ENCODE assay signal across 19 cellular contexts in the genomic region with DNA sequence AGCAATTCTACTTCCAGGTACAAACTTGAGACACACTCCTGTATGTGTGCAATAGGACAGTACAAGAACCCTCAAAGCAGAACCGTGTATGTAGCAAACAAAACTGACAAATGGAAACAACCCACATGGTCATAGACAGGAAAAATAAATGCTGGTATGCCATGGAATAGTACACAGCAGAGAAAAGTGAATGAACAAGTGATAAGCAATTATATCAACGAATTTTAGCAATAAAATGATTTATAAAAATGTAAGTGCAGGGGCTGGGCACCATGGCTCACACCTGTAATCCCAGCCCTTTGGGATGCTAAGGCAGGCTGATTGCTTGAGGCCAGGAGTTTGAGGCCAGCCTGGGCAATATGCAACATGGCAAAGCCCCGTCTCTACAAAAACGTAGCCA. TPM values are rescaled to one million over a fixed set of nuclear protein-coding genes. Genes with fewer than 3 reads are reported as not detected.
A peak's percentile ranks its signal among the peaks of the same experiment; 100 is the strongest.
DNase-seq lines count a peak whose midpoint lies in the region; ATAC-seq and TF ChIP-seq lines count a peak whose summit lies in the region.
"Had no signal": no experiment of that assay in that cellular context is flagged by ENCODE, and none has a peak within 500 bp of the region (broad histone marks: within the 10 kb centered on the region; RNA-seq: fewer than 3 reads in every experiment).

No MANE protein-coding gene starts in this region.

- H3K9me2 ChIP-seq in hepatocyte (replicated peaks; ENCODE audit: insufficient read depth): no peaks in the 10 kb centered on the region

- H3K27ac ChIP-seq in HEK293 (ENCODE audit: extremely low read depth, low read depth, low read length) (no peak overlapping the region), Panc1 (ENCODE audit: low read length) (peak overlapping the region; percentile 99), body of pancreas (peak overlapping the region in 3 of 4 donors; percentile 10 to 61 (median 29)), hepatocyte (no peak overlapping the region)
- H3K27ac ChIP-seq: A549 had no signal

- H3K4me1 Mint-ChIP-seq in activated naive CD4-positive, alpha-beta T cell treated with anti-CD3 and anti-CD28 coated beads, Interleukin-2, amount 50 U/mL, for 24 hours: no peaks in the 10 kb centered on the region
- no peaks in the 10 kb centered on the region for H3K4me1 Mint-ChIP-seq in activated naive CD4-positive, alpha-beta T cell treated with anti-CD3 and anti-CD28 coated beads for 36 hours (ENCODE audit: low read depth)
- H3K4me1 Mint-ChIP-seq: CD4-positive, alpha-beta memory T cell had no signal

- POLR2A ChIA-PET in HEK293 (lab: Yijun Ruan, JAX) (no interaction called here), Panc1 (lab: Charles Lee) (no interaction called here)

- no peaks in the 10 kb centered on the region for H3K36me3 Mint-ChIP-seq in activated naive CD4-positive, alpha-beta T cell treated with anti-CD3 and anti-CD28 coated beads, Interleukin-2, amount 50 U/mL, for 24 hours
- no peaks in the 10 kb centered on the region for H3K36me3 Mint-ChIP-seq in activated naive CD4-positive, alpha-beta T cell treated with anti-CD3 and anti-CD28 coated beads for 36 hours (ENCODE audit: low read depth)
- H3K36me3 Mint-ChIP-seq: CD4-positive, alpha-beta memory T cell had no signal

- ATAC-seq in Panc1 (no peak), body of pancreas (no peak), HG03095 (IDR thresholded peaks at IDR 0.05; ENCODE audit: unreplicated experiment) (no peak)
- ATAC-seq: A549 had no signal

- no peak overlapping the region for H3K4me2 ChIP-seq in hepatocyte
- H3K4me2 ChIP-seq: A549 had no signal

- no peak for DNase-seq in activated naive CD4-positive, alpha-beta T cell treated with anti-CD3 and anti-CD28 coated beads for 36 hours
- DNase-seq in Panc1 (ENCODE audit: low read depth, low spot score): no peak
- DNase-seq in body of pancreas: no peak
- DNase-seq in islet precursor cell: no peak
- DNase-seq in hepatocyte (ENCODE audit: low spot score): no peak
- DNase-seq: 8988T; C1 segment of cervical spinal cord; Calu3; CD4-positive, alpha-beta memory T cell; COR-L47; DMS53; DMS79 treated with DMSO at 0.1 percent for 48 hours; GF-D8; GOT3 had no signal

- no peak overlapping the region for H2AFZ ChIP-seq in hepatocyte

- H3K9me3 Mint-ChIP-seq in activated naive CD4-positive, alpha-beta T cell treated with anti-CD3 and anti-CD28 coated beads, Interleukin-2, amount 50 U/mL, for 24 hours: no peaks in the 10 kb centered on the region
- peaks cover 2% of the 10 kb centered on the region for H3K9me3 Mint-ChIP-seq in activated naive CD4-positive, alpha-beta T cell treated with anti-CD3 and anti-CD28 coated beads for 36 hours

- no peaks in the 10 kb centered on the region for H3K9me3 ChIP-seq in HEK293 (ENCODE audit: control insufficient read depth, insufficient read depth, low read depth, low read length)
- no peaks in the 10 kb centered on the region for H3K9me3 ChIP-seq in Panc1 (ENCODE audit: control insufficient read depth, insufficient read depth, low read depth, low read length)
- H3K9me3 ChIP-seq in body of pancreas: no peaks in the 10 kb centered on the region
- no peaks in the 10 kb centered on the region for H3K9me3 ChIP-seq in hepatocyte (ENCODE audit: low read depth)
- H3K9me3 ChIP-seq: A549, HAP-1 had no signal

- H3K4me3 ChIP-seq in HEK293 (ENCODE audit: low read depth, low read length) (no peak overlapping the region), Panc1 (ENCODE audit: low read depth in 2 of 2, low read length in 2 of 2) (no peak overlapping the region), body of pancreas (no peak overlapping the region), hepatocyte (no peak overlapping the region)
- H3K4me3 ChIP-seq: A549, HAP-1 had no signal

- 67 to 79% methylated on average over 4 of the region's 4 CpGs for WGBS in body of pancreas, 2 donors
- 94% methylated on average over 4 of the region's 4 CpGs for WGBS in hepatocyte (ENCODE audit: low lambda C conversion rate, missing lambda C conversion rate)

- no TSS peak for BruUV-seq in Panc1 (replicated peaks; lab: Mats Ljungman, UMichigan)

- H3K79me2 ChIP-seq in hepatocyte: no peaks in the 10 kb centered on the region

- H3K27me3 Mint-ChIP-seq in activated naive CD4-positive, alpha-beta T cell treated with anti-CD3 and anti-CD28 coated beads, Interleukin-2, amount 50 U/mL, for 24 hours: no peaks in the 10 kb centered on the region
- H3K27me3 Mint-ChIP-seq in activated naive CD4-positive, alpha-beta T cell treated with anti-CD3 and anti-CD28 coated beads for 36 hours (ENCODE audit: low read depth): peaks cover 2% of the 10 kb centered on the region

- TF ChIP-seq CTCF in HEK293 (tag by site-specific recombination; IDR thresholded peaks at IDR 0.05): no peak
- TF ChIP-seq CTCF in Panc1 (IDR thresholded peaks at IDR 0.05): no peak
- no peak for TF ChIP-seq CTCF in body of pancreas (IDR thresholded peaks at IDR 0.05)
- no peak for TF ChIP-seq CTCF in hepatocyte (IDR thresholded peaks at IDR 0.05; ENCODE audit: poor library complexity)

- in situ Hi-C loops in Panc1 (cut with HindIII; ENCODE audit: low pct_unique_long_range_greater_than_20kb, low sequenced_read_pairs): no loop called here

- intact Hi-C loops in activated naive CD4-positive, alpha-beta T cell treated with anti-CD3 and anti-CD28 coated beads for 36 hours (cut with micrococcal nuclease): no loop called here
- intact Hi-C loops in Panc1 (cut with micrococcal nuclease; ENCODE audit: unreplicated experiment): no loop called here
- intact Hi-C loops in body of pancreas (cut with DNase I): no loop called here

- H3K36me3 ChIP-seq in HEK293 (ENCODE audit: control insufficient read depth in 2 of 2, insufficient read depth in 1 of 2, low read length in 2 of 2) (no peaks in the 10 kb centered on the region), Panc1 (ENCODE audit: control insufficient read depth, insufficient read depth, low read length) (no peaks in the 10 kb centered on the region), body of pancreas (replicated peaks in 1 of 2; ENCODE audit: insufficient read depth in 1 of 2, low read depth in 2 of 2) (no peaks in the 10 kb centered on the region), hepatocyte (replicated peaks; ENCODE audit: insufficient read depth, low read depth) (no peaks in the 10 kb centered on the region)
- H3K36me3 ChIP-seq: HAP-1 had no signal

- CTCF ChIA-PET in activated naive CD4-positive, alpha-beta T cell treated with anti-CD3 and anti-CD28 coated beads for 36 hours (lab: Charles Lee): no interaction called here
- CTCF ChIA-PET in HEK293 (lab: Yijun Ruan, JAX): no interaction called here
- CTCF ChIA-PET in Panc1 (lab: Charles Lee): no interaction called here

- H3K27me3 ChIP-seq in Panc1 (ENCODE audit: control insufficient read depth, insufficient read depth, low read length) (no peaks in the 10 kb centered on the region), body of pancreas (no peaks in the 10 kb centered on the region), hepatocyte (no peaks in the 10 kb centered on the region)

- H3K27ac Mint-ChIP-seq in activated naive CD4-positive, alpha-beta T cell treated with anti-CD3 and anti-CD28 coated beads, Interleukin-2, amount 50 U/mL, for 24 hours: peak overlapping the region; percentile 59
- no peak overlapping the region for H3K27ac Mint-ChIP-seq in activated naive CD4-positive, alpha-beta T cell treated with anti-CD3 and anti-CD28 coated beads for 36 hours
- H3K27ac Mint-ChIP-seq: CD4-positive, alpha-beta memory T cell had no signal

- no peak for TF ChIP-seq POLR2A in body of pancreas (IDR thresholded peaks at IDR 0.05)

- no peaks in the 10 kb centered on the region for H4K20me1 ChIP-seq in hepatocyte (ENCODE audit: insufficient read depth, poor library complexity, severe bottlenecking)

- H3K4me1 ChIP-seq in HEK293 (ENCODE audit: control insufficient read depth, insufficient read depth, low read length) (no peaks in the 10 kb centered on the region), Panc1 (ENCODE audit: control insufficient read depth, insufficient read depth, low read length) (peaks cover 60% of the 10 kb centered on the region), body of pancreas (peaks cover 45% of the 10 kb centered on the region), hepatocyte (ENCODE audit: insufficient read depth) (peaks cover 24% of the 10 kb centered on the region)
- H3K4me1 ChIP-seq: HAP-1 had no signal

- H3K4me3 Mint-ChIP-seq in activated naive CD4-positive, alpha-beta T cell treated with anti-CD3 and anti-CD28 coated beads, Interleukin-2, amount 50 U/mL, for 24 hours: no peak overlapping the region
- no peak overlapping the region for H3K4me3 Mint-ChIP-seq in activated naive CD4-positive, alpha-beta T cell treated with anti-CD3 and anti-CD28 coated beads for 36 hours
- H3K4me3 Mint-ChIP-seq: CD4-positive, alpha-beta memory T cell had no signal

TF ChIP-seq in HEK293, 187 proteins besides CTCF, POLR2A, EP300 and RAD21:
- TF ChIP-seq ZFHX2 (tag by site-specific recombination; conservative IDR thresholded peaks at IDR 0.05) (no peak), ZNF146 (tag by site-specific recombination; IDR thresholded peaks at IDR 0.05) (peak; percentile 95), ZBTB8A (tag by site-specific recombination; IDR thresholded peaks at IDR 0.05) (no peak)

RNA-seq across cellular contexts. Expression of gene RIPOR3, which starts 9.3 kb away (rescaled TPM):
- not detected for total RNA-seq in activated naive CD4-positive, alpha-beta T cell treated with anti-CD3 and anti-CD28 coated beads for 36 hours
- total RNA-seq in Panc1 (2021; ENCODE audit: unreplicated experiment) (92.5 TPM), body of pancreas (1 to 10 TPM; 2.3 to 6.9 TPM), hepatocyte (4.3 and 5.6 TPM in 2 replicates)
- 97.9 TPM for polyA plus RNA-seq in Panc1 (2012; ENCODE audit: insufficient read length)
- polyA plus RNA-seq in hepatocyte: 5.7 and 10.3 TPM in 2 replicates
- total RNA-seq: CD4-positive, alpha-beta memory T cell had no signal

RNA-seq across cellular contexts. Expression of gene PARD6B, which starts 49.3 kb away (rescaled TPM):
- 1 to 10 TPM; 3.3 to 3.9 TPM for total RNA-seq in activated naive CD4-positive, alpha-beta T cell treated with anti-CD3 and anti-CD28 coated beads for 36 hours
- total RNA-seq in Panc1 (2021; ENCODE audit: unreplicated experiment) (132 TPM), body of pancreas (1 to 10 TPM; 4.6 to 8.6 TPM), hepatocyte (38.5 and 41.0 TPM in 2 replicates)
- 11.2 TPM for polyA plus RNA-seq in Panc1 (2012; ENCODE audit: insufficient read length)
- 14.6 and 16.1 TPM in 2 replicates for polyA plus RNA-seq in hepatocyte

Comparison
In these comparisons a context has a peak if more than half of its experiments do, and no peak if none do; other contexts are left out.
1. H3K27ac ChIP-seq: peak in Panc1 (single experiment) and body of pancreas (3 of 4); none in HEK293 (single experiment) and hepatocyte (single experiment).
2. RNA of gene RIPOR3, which starts 9.3 kb away (total RNA-seq): 92.5 TPM in Panc1 (single experiment); 2.3 to 6.9 TPM in body of pancreas, 4.3 to 5.6 TPM in hepatocyte and not detected in activated naive CD4-positive, alpha-beta T cell treated with anti-CD3 and anti-CD28 coated beads for 36 hours; every median in the first group is over 10 times any median in the second.